In the genomic region with DNA sequence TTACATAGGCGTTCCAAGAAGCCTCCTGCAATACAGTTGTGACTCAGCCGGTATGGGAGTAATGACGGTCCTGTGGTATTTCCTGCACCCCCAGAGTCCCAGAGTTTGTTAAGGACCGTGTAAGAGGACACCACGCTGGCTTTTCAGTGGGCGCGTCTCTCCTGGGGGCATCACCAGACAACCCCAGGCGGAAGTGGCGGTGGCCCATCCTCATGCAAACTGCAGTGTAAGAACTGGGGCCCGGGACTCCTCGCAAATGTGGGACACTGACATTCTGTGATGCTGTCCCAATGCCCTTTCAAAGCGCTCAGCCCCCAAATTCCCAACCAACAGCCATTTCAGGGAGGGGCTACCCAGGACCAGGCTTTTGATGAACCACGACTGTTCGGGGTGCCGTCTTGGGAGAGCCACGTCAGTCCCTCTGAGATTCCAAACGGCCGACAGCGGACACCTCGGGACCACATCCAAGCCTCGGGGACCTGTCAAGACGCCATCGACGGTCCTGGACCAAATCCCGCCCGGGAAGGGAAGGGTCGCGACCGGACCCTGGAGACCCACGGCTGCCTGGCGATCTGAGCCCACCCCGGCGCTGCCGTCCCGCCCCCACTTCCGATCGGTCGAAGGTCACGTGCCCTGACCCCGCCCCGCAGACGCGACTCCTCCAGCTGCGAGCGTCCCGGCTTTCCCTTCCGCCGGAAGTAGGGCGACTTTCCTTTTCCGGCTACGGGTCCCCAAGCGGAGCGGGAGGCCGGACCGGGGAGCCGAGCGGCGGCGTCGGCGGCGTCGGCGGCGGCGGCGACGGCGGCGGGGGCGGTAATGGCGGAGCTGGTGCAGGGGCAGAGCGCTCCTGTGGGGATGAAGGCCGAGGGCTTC, we compare ENCODE assay signal across 1 cellular context.
TF ChIP-seq lines count a peak whose summit lies in the region.

A gene with protein sequence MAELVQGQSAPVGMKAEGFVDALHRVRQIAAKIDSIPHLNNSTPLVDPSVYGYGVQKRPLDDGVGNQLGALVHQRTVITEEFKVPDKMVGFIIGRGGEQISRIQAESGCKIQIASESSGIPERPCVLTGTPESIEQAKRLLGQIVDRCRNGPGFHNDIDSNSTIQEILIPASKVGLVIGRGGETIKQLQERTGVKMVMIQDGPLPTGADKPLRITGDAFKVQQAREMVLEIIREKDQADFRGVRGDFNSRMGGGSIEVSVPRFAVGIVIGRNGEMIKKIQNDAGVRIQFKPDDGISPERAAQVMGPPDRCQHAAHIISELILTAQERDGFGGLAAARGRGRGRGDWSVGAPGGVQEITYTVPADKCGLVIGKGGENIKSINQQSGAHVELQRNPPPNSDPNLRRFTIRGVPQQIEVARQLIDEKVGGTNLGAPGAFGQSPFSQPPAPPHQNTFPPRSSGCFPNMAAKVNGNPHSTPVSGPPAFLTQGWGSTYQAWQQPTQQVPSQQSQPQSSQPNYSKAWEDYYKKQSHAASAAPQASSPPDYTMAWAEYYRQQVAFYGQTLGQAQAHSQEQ (plus strand): TSS at position 713 of the 873 bp plus-strand sequence. CDS start 104 bp downstream, at position 817.

TF ChIP-seq in GM12878, 131 proteins besides CTCF, POLR2A, EP300 and RAD21 (continued from another document and continues in another):
- TF ChIP-seq, protein P1, sequence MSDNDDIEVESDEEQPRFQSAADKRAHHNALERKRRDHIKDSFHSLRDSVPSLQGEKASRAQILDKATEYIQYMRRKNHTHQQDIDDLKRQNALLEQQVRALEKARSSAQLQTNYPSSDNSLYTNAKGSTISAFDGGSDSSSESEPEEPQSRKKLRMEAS (IDR thresholded peaks at IDR 0.05; ENCODE audit: low read depth, low read length) = peak; percentile 93
- TF ChIP-seq CHD1 (IDR thresholded peaks at IDR 0.05; ENCODE audit: low read depth, low read length) (no peak), TCF7 (IDR thresholded peaks at IDR 0.05; ENCODE audit: borderline replicate concordance) (no peak), ZZZ3 (IDR thresholded peaks at IDR 0.05; ENCODE audit: control insufficient read depth, insufficient read length, low read depth) (no peak), NR2F1 (conservative IDR thresholded peaks at IDR 0.05) (peak; percentile 66; the same call in 1 of the 2 replicates), FOS (IDR thresholded peaks at IDR 0.05; ENCODE audit: borderline replicate concordance, extremely low read depth, insufficient read length) (no peak), ZNF217 (IDR thresholded peaks at IDR 0.05) (0 out of 2 replicates have a peak, but pooled peaks have one; percentile 38), RUNX3 (IDR thresholded peaks at IDR 0.05; ENCODE audit: low read length) (no peak), DPF2 (IDR thresholded peaks at IDR 0.05) (0 out of 2 replicates have a peak, but pooled peaks have one; percentile 31), STAT1 (conservative IDR thresholded peaks at IDR 0.05) (no peak), SPI1 (IDR thresholded peaks at IDR 0.05; ENCODE audit: borderline replicate concordance, insufficient read depth, low read depth, low read length) (peak; percentile 38; the same call in 1 of the 2 replicates), GABPA (IDR thresholded peaks at IDR 0.05; ENCODE audit: low read depth) (peak; percentile 93), KAT2A (conservative IDR thresholded peaks at IDR 0.05; ENCODE audit: control insufficient read depth, low read depth, low read length) (no peak), SMAD5 (IDR thresholded peaks at IDR 0.05; ENCODE audit: low read depth) (peak; percentile 57; the same call in 1 of the 2 replicates), GATAD2B (conservative IDR thresholded peaks at IDR 0.05; ENCODE audit: low read depth) (peak; percentile 29; the same call in 1 of the 2 replicates), NFIC (IDR thresholded peaks at IDR 0.05; ENCODE audit: low read depth, low read length) (no peak), IKZF2 (IDR thresholded peaks at IDR 0.05) (peak in 1 of 2 experiments; percentile 20; a peak in 1 of 4 replicates), PML (IDR thresholded peaks at IDR 0.05; ENCODE audit: low read length) (peak; percentile 79; the same call in 1 of the 2 replicates), TCF12 (IDR thresholded peaks at IDR 0.05; ENCODE audit: low read depth, low read length) (peak; percentile 91), TCF3 (IDR thresholded peaks at IDR 0.05; ENCODE audit: borderline replicate concordance, insufficient read depth, low read depth, low read length) (peak; percentile 65; the same call in 1 of the 2 replicates), LARP7 (IDR thresholded peaks at IDR 0.05) (peak; percentile 56), POLR2AphosphoS5 (IDR thresholded peaks at IDR 0.05; ENCODE audit: low read length) (peak; percentile 88)
- TF ChIP-seq, protein P2, sequence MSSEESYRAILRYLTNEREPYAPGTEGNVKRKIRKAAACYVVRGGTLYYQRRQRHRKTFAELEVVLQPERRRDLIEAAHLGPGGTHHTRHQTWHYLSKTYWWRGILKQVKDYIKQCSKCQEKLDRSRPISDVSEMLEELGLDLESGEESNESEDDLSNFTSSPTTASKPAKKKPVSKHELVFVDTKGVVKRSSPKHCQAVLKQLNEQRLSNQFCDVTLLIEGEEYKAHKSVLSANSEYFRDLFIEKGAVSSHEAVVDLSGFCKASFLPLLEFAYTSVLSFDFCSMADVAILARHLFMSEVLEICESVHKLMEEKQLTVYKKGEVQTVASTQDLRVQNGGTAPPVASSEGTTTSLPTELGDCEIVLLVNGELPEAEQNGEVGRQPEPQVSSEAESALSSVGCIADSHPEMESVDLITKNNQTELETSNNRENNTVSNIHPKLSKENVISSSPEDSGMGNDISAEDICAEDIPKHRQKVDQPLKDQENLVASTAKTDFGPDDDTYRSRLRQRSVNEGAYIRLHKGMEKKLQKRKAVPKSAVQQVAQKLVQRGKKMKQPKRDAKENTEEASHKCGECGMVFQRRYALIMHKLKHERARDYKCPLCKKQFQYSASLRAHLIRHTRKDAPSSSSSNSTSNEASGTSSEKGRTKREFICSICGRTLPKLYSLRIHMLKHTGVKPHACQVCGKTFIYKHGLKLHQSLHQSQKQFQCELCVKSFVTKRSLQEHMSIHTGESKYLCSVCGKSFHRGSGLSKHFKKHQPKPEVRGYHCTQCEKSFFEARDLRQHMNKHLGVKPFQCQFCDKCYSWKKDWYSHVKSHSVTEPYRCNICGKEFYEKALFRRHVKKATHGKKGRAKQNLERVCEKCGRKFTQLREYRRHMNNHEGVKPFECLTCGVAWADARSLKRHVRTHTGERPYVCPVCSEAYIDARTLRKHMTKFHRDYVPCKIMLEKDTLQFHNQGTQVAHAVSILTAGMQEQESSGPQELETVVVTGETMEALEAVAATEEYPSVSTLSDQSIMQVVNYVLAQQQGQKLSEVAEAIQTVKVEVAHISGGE (CRISPR knock-in tag; IDR thresholded peaks at IDR 0.05) = peak; percentile 79
- TF ChIP-seq, protein P3, sequence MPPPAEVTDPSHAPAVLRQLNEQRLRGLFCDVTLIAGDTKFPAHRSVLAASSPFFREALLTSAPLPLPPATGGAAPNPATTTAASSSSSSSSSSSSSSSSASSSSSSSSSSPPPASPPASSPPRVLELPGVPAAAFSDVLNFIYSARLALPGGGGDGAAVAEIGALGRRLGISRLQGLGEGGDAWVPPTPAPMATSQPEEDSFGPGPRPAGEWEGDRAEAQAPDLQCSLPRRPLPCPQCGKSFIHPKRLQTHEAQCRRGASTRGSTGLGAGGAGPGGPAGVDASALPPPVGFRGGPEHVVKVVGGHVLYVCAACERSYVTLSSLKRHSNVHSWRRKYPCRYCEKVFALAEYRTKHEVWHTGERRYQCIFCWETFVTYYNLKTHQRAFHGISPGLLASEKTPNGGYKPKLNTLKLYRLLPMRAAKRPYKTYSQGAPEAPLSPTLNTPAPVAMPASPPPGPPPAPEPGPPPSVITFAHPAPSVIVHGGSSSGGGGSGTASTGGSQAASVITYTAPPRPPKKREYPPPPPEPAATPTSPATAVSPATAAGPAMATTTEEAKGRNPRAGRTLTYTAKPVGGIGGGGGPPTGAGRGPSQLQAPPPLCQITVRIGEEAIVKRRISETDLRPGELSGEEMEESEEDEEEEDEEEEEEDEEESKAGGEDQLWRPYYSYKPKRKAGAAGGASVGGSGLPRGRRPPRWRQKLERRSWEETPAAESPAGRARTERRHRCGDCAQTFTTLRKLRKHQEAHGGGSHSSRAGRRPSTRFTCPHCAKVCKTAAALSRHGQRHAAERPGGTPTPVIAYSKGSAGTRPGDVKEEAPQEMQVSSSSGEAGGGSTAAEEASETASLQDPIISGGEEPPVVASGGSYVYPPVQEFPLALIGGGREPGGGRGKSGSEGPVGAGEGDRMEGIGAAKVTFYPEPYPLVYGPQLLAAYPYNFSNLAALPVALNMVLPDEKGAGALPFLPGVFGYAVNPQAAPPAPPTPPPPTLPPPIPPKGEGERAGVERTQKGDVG (CRISPR knock-in tag; IDR thresholded peaks at IDR 0.05) = no peak
- TF ChIP-seq, protein P4, sequence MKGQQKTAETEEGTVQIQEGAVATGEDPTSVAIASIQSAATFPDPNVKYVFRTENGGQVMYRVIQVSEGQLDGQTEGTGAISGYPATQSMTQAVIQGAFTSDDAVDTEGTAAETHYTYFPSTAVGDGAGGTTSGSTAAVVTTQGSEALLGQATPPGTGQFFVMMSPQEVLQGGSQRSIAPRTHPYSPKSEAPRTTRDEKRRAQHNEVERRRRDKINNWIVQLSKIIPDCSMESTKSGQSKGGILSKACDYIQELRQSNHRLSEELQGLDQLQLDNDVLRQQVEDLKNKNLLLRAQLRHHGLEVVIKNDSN (IDR thresholded peaks at IDR 0.05; ENCODE audit: borderline replicate concordance, extremely low read length, insufficient read depth, low read depth, low read length) = peak; percentile 97
- TF ChIP-seq, protein P5, sequence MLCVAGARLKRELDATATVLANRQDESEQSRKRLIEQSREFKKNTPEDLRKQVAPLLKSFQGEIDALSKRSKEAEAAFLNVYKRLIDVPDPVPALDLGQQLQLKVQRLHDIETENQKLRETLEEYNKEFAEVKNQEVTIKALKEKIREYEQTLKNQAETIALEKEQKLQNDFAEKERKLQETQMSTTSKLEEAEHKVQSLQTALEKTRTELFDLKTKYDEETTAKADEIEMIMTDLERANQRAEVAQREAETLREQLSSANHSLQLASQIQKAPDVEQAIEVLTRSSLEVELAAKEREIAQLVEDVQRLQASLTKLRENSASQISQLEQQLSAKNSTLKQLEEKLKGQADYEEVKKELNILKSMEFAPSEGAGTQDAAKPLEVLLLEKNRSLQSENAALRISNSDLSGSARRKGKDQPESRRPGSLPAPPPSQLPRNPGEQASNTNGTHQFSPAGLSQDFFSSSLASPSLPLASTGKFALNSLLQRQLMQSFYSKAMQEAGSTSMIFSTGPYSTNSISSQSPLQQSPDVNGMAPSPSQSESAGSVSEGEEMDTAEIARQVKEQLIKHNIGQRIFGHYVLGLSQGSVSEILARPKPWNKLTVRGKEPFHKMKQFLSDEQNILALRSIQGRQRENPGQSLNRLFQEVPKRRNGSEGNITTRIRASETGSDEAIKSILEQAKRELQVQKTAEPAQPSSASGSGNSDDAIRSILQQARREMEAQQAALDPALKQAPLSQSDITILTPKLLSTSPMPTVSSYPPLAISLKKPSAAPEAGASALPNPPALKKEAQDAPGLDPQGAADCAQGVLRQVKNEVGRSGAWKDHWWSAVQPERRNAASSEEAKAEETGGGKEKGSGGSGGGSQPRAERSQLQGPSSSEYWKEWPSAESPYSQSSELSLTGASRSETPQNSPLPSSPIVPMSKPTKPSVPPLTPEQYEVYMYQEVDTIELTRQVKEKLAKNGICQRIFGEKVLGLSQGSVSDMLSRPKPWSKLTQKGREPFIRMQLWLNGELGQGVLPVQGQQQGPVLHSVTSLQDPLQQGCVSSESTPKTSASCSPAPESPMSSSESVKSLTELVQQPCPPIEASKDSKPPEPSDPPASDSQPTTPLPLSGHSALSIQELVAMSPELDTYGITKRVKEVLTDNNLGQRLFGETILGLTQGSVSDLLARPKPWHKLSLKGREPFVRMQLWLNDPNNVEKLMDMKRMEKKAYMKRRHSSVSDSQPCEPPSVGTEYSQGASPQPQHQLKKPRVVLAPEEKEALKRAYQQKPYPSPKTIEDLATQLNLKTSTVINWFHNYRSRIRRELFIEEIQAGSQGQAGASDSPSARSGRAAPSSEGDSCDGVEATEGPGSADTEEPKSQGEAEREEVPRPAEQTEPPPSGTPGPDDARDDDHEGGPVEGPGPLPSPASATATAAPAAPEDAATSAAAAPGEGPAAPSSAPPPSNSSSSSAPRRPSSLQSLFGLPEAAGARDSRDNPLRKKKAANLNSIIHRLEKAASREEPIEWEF (IDR thresholded peaks at IDR 0.05; ENCODE audit: insufficient replicate concordance, low read depth, low read length) = no peak
- TF ChIP-seq, protein P6, sequence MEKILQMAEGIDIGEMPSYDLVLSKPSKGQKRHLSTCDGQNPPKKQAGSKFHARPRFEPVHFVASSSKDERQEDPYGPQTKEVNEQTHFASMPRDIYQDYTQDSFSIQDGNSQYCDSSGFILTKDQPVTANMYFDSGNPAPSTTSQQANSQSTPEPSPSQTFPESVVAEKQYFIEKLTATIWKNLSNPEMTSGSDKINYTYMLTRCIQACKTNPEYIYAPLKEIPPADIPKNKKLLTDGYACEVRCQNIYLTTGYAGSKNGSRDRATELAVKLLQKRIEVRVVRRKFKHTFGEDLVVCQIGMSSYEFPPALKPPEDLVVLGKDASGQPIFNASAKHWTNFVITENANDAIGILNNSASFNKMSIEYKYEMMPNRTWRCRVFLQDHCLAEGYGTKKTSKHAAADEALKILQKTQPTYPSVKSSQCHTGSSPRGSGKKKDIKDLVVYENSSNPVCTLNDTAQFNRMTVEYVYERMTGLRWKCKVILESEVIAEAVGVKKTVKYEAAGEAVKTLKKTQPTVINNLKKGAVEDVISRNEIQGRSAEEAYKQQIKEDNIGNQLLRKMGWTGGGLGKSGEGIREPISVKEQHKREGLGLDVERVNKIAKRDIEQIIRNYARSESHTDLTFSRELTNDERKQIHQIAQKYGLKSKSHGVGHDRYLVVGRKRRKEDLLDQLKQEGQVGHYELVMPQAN (conservative IDR thresholded peaks at IDR 0.05) = peak; percentile 49; the same call in 1 of the 2 replicates
- TF ChIP-seq, protein P7, sequence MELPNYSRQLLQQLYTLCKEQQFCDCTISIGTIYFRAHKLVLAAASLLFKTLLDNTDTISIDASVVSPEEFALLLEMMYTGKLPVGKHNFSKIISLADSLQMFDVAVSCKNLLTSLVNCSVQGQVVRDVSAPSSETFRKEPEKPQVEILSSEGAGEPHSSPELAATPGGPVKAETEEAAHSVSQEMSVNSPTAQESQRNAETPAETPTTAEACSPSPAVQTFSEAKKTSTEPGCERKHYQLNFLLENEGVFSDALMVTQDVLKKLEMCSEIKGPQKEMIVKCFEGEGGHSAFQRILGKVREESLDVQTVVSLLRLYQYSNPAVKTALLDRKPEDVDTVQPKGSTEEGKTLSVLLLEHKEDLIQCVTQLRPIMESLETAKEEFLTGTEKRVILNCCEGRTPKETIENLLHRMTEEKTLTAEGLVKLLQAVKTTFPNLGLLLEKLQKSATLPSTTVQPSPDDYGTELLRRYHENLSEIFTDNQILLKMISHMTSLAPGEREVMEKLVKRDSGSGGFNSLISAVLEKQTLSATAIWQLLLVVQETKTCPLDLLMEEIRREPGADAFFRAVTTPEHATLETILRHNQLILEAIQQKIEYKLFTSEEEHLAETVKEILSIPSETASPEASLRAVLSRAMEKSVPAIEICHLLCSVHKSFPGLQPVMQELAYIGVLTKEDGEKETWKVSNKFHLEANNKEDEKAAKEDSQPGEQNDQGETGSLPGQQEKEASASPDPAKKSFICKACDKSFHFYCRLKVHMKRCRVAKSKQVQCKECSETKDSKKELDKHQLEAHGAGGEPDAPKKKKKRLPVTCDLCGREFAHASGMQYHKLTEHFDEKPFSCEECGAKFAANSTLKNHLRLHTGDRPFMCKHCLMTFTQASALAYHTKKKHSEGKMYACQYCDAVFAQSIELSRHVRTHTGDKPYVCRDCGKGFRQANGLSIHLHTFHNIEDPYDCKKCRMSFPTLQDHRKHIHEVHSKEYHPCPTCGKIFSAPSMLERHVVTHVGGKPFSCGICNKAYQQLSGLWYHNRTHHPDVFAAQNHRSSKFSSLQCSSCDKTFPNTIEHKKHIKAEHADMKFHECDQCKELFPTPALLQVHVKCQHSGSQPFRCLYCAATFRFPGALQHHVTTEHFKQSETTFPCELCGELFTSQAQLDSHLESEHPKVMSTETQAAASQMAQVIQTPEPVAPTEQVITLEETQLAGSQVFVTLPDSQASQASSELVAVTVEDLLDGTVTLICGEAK (IDR thresholded peaks at IDR 0.05; ENCODE audit: borderline replicate concordance) = peak; percentile 88
